ENCODE assay signal across 8 cellular contexts in the genomic region with DNA sequence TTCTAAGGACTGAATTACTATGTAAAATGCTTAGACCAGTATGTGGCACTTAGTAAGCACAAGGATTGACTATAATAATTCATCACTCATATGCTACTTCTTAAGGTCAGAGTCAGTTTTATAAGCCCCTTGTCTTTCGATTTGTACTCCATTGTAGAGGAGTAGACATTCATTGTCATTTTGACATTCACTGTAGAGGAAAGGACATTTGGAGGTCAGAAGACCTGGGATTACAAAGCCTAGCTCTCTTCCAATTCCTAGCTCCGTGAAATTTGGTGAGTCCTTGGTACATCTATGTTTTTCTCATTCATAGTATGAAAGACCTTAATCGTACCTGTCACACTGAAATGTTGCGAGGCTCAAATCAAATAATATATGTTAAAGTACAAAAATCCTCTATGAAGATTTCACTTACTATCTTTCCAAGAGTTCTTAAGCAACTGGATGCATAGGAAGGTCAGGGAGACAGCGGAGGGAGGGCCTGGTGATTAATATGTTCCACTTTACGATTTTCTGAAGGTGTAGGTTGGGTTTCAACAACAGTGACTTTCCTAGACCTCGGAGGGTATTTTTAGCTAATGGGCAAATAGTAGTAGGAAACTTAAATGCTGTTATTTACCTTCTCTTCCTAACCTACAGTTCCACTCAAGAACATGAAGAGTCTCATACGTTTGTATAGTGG. TPM values are rescaled to one million over a fixed set of nuclear protein-coding genes. Genes with fewer than 3 reads are reported as not detected.
A peak's percentile ranks its signal among the peaks of the same experiment; 100 is the strongest.
DNase-seq lines count a peak whose midpoint lies in the region; ATAC-seq, FAIRE-seq and TF ChIP-seq lines count a peak whose summit lies in the region.

No MANE protein-coding gene starts in this region.

- H4K20me1 ChIP-seq in GM23248 (ENCODE audit: insufficient read depth), result no peaks in the 10 kb centered on the region; the same call in 1 of the 2 replicates

- TF ChIP-seq POLR2A in right lobe of liver (IDR thresholded peaks at IDR 0.05), result no peak

- H3K27me3 ChIP-seq in GM23248 (replicated peaks; ENCODE audit: insufficient read depth), result no peaks in the 10 kb centered on the region
- no peaks in the 10 kb centered on the region for H3K27me3 ChIP-seq in ascending aorta
- H3K27me3 ChIP-seq in right lobe of liver, result no peaks in the 10 kb centered on the region
- no peaks in the 10 kb centered on the region for H3K27me3 ChIP-seq in upper lobe of right lung

- no peak for TF ChIP-seq CTCF in 22Rv1 (IDR thresholded peaks at IDR 0.05)
- no peak for TF ChIP-seq CTCF in ascending aorta (IDR thresholded peaks at IDR 0.05)
- TF ChIP-seq CTCF in right lobe of liver (IDR thresholded peaks at IDR 0.05), result no peak
- TF ChIP-seq CTCF in upper lobe of right lung (IDR thresholded peaks at IDR 0.05), result no peak
- TF ChIP-seq CTCF in D721Med (IDR thresholded peaks at IDR 0.05; ENCODE audit: insufficient read depth, missing control alignments), result no peak

- in situ Hi-C loops in GM23248 (cut with MboI), result no loop called here

- H3K4me1 ChIP-seq in GM23248 (ENCODE audit: insufficient read depth), result peaks cover 13% of the 10 kb centered on the region; the same call in 1 of the 2 replicates
- H3K4me1 ChIP-seq in ascending aorta, result peaks cover 8 to 15% of the 10 kb centered on the region in 2 donors
- H3K4me1 ChIP-seq in right lobe of liver, result peaks cover 0 to 13% (median 4%) of the 10 kb centered on the region in 4 donors
- peaks cover 12% of the 10 kb centered on the region for H3K4me1 ChIP-seq in upper lobe of right lung

- peak overlapping the region; percentile 85 for H2AFZ ChIP-seq in GM23248

- H3K4me3 ChIP-seq in GM23248, result peak overlapping the region; percentile 94
- H3K4me3 ChIP-seq in ascending aorta, result peak overlapping the region; percentile 87 to 90
- H3K4me3 ChIP-seq in right lobe of liver, result peak overlapping the region; percentile 95 to 98 (median 95)
- H3K4me3 ChIP-seq in upper lobe of right lung, result peak overlapping the region; percentile 99

- no peaks in the 10 kb centered on the region for H3K9me2 ChIP-seq in GM23248 (ENCODE audit: insufficient read depth)

- peaks cover 47% of the 10 kb centered on the region for H3K79me2 ChIP-seq in GM23248 (ENCODE audit: insufficient read depth)

- FAIRE-seq in D721Med (lab: Jason Lieb, UNC), result no peak

- intact Hi-C loops in ascending aorta (cut with DNase I), result no loop called here
- intact Hi-C loops in right lobe of liver (cut with DNase I), result no loop called here
- intact Hi-C loops in upper lobe of right lung (cut with DNase I), result no loop called here

- WGBS in GM23248 (ENCODE audit: low coverage in 1 of 2, low lambda C conversion rate in 2 of 2, missing lambda C conversion rate in 2 of 2), 2 experiments, result 50 to 51% methylated on average over 8 of the region's 8 CpGs
- 39% methylated on average over 8 of the region's 8 CpGs for WGBS in right lobe of liver (ENCODE audit: insufficient coverage, low coverage, low lambda C conversion rate, missing lambda C conversion rate)

- H3K27ac ChIP-seq in 22Rv1 (peak overlapping the region; percentile 86), GM23248 (peak overlapping the region; percentile 85), ascending aorta (peak overlapping the region in 1 of 2 donors; percentile 90), right lobe of liver (no peak overlapping the region), upper lobe of right lung (peak overlapping the region; percentile 95)

- no peak for ATAC-seq in right lobe of liver
- ATAC-seq in upper lobe of right lung, result no peak
- no peak for ATAC-seq in HG02678 (IDR thresholded peaks at IDR 0.05; ENCODE audit: unreplicated experiment)
- ATAC-seq in HG03095 (IDR thresholded peaks at IDR 0.05; ENCODE audit: unreplicated experiment), result no peak

- no peaks in the 10 kb centered on the region for H3F3A ChIP-seq in GM23248 (ENCODE audit: insufficient read depth)

- peak overlapping the region; percentile 95 for H3K4me2 ChIP-seq in GM23248 (ENCODE audit: unreplicated experiment)

- H3K9me3 ChIP-seq in GM23248 (ENCODE audit: low read depth) (no peaks in the 10 kb centered on the region), ascending aorta (no peaks in the 10 kb centered on the region), right lobe of liver (no peaks in the 10 kb centered on the region), upper lobe of right lung (no peaks in the 10 kb centered on the region)

- H3K36me3 ChIP-seq in GM23248 (ENCODE audit: low read depth) (no peaks in the 10 kb centered on the region), ascending aorta (peaks cover 5 to 13% of the 10 kb centered on the region in 2 donors), right lobe of liver (peaks cover 0 to 5% (median 0%) of the 10 kb centered on the region in 4 donors), upper lobe of right lung (peaks cover 16% of the 10 kb centered on the region)

- H3K9ac ChIP-seq in GM23248, result peak overlapping the region; percentile 91

- peak; percentile 63 for DNase-seq in GM23248
- DNase-seq in ascending aorta (ENCODE audit: low spot score in 2 of 2), result no peak
- no peak for DNase-seq in right lobe of liver
- DNase-seq in upper lobe of right lung, result no peak
- no peak for DNase-seq in D721Med (ENCODE audit: insufficient read length, low spot score)

RNA-seq across cellular contexts. Expression of a gene that starts 1.4 kb away (rescaled TPM):
- 6.6 and 14.6 TPM in 2 replicates for total RNA-seq in GM23248 (2014; rRNA removed; shearing (Covaris generic))
- 9.6 and 10.9 TPM in 2 replicates for polyA plus RNA-seq in GM23248 (2016; fragmentation: Nextera tagmentation; extraction: Ambion mirVana)
- total RNA-seq in ascending aorta (7.5 TPM), right lobe of liver (10 to 100 TPM in 2 of 6 experiments, 1 to 10 TPM in 4; 6.1 to 15.2 (median 7.2) TPM), upper lobe of right lung (20.9 TPM)

Comparison
In these comparisons a context has a peak if more than half of its experiments do, and no peak if none do; other contexts are left out.
1. H3K27ac ChIP-seq: peak in 22Rv1 (single experiment), GM23248 (single experiment) and upper lobe of right lung (single experiment); none in right lobe of liver (0 of 3).
2. Peak in every context shown above with its lines, with median percentiles within 50 percentile points of each other: H3K4me3 ChIP-seq.